8 cellular contexts compared by ENCODE assay signal in genomic region chr19:2648528-2648937, GRCh38. TPM values are rescaled to one million over a fixed set of nuclear protein-coding genes. Genes with fewer than 3 reads are reported as not detected.
A peak's percentile ranks its signal among the peaks of the same experiment; 100 is the strongest.
DNase-seq lines count a peak whose midpoint lies in the region; ATAC-seq and TF ChIP-seq lines count a peak whose summit lies in the region.

No MANE protein-coding gene starts in this region.

- H3K27me3 Mint-ChIP-seq in endothelial cell (ENCODE audit: unreplicated experiment): peaks cover 7% of the 10 kb centered on the region

- TF ChIP-seq CTCF in endothelial cell (IDR thresholded peaks at IDR 0.05; ENCODE audit: unreplicated experiment): peak; percentile 87

- H3K9me3 Mint-ChIP-seq in endothelial cell (ENCODE audit: unreplicated experiment): no peaks in the 10 kb centered on the region

- no peak overlapping the region for H3K27ac Mint-ChIP-seq in endothelial cell (ENCODE audit: unreplicated experiment)

- no peaks in the 10 kb centered on the region for H3K36me3 Mint-ChIP-seq in endothelial cell (ENCODE audit: low read depth, unreplicated experiment)

- ATAC-seq in GM21786 (IDR thresholded peaks at IDR 0.05; ENCODE audit: unreplicated experiment): no peak

- H3K4me1 Mint-ChIP-seq in endothelial cell (ENCODE audit: unreplicated experiment): no peaks in the 10 kb centered on the region

- H3K4me3 Mint-ChIP-seq in endothelial cell (ENCODE audit: unreplicated experiment): no peak overlapping the region

- DNase-seq in COLO829 (ENCODE audit: low spot score) (peak; percentile 82), HT-29 (ENCODE audit: low spot score) (peak; percentile 80), NOMO-1 treated with dmso at 0.1 percent for 144 hours (lab: John Stamatoyannopoulos, UW; ENCODE audit: unreplicated experiment) (peak; percentile 74), endothelial cell (ENCODE audit: low spot score) (peak; percentile 84), mucosa of gallbladder (ENCODE audit: low spot score) (peak; percentile 76)
- peak; percentile 90 for DNase-seq in activated CD8-positive, alpha-beta memory T cell treated with anti-CD3 and anti-CD28 coated beads for 24 hours
- peak; percentile 42 to 64 for DNase-seq in stimulated activated CD8-positive, alpha-beta memory T cell treated with anti-CD3 and anti-CD28 coated beads, Interleukin-7, amount 100 ng/mL, for 1 hour (ENCODE audit: low read depth in 2 of 2)

RNA-seq across cellular contexts. Expression of gene GNG7, which starts 54.0 kb away (rescaled TPM):
- total RNA-seq in HT-29 (2014; rRNA removed; shearing (Covaris generic)): 0.03 and 0.23 TPM in 2 replicates
- total RNA-seq in endothelial cell (ENCODE audit: unreplicated experiment) (7.7 TPM), mucosa of gallbladder (12.4 TPM)
